In the genomic region with DNA sequence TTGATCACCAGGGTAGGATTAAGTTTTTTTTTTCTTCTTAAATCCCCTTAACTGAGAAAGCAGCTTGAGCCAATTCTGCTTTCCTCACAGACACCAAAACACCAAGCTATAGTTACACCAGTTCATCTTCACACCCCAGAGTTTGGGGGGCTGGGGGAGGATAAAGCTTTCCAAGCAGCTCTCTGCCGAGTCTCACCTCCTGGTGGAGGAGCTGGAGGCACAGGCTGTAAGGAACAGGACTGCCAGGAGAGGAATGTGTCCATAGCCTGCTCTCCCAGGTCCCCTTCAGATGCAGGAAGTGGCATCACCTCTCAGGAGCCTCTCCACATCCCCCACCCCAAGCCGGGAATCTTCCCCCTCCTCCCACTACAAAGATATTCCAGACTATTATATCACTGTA, we compare ENCODE assay signal across 16 cellular contexts.
DNase-seq lines count a peak whose midpoint lies in the region; ATAC-seq and TF ChIP-seq lines count a peak whose summit lies in the region.
"Had no signal": no experiment of that assay in that cellular context is flagged by ENCODE, and none has a peak within 500 bp of the region (broad histone marks: within the 10 kb centered on the region; RNA-seq: fewer than 3 reads in every experiment).

No MANE protein-coding gene starts in this region.

- H3K36me3 Mint-ChIP-seq in activated T-cell treated with anti-CD3 and anti-CD28 coated beads, Interleukin-2, amount 50 U/mL, for 24 hours (ENCODE audit: low read depth): peaks cover 2% of the 10 kb centered on the region
- H3K36me3 Mint-ChIP-seq in immature natural killer cell (peaks cover 0 to 3% (median 0%) of the 10 kb centered on the region in 3 donors), type B pancreatic cell (peaks cover 13% of the 10 kb centered on the region)

- TF ChIP-seq POLR2A in gastroesophageal sphincter (IDR thresholded peaks at IDR 0.05): no peak

- no peak for TF ChIP-seq EP300 in gastroesophageal sphincter (IDR thresholded peaks at IDR 0.05)

- H3K27ac ChIP-seq in gastroesophageal sphincter: no peak overlapping the region
- H3K27ac ChIP-seq: BLaER1 treated with 17β-estradiol and CSF1 and Interleukin-3, amounts not matched to agents 10 nM and 100 nM had no signal

- peaks cover 54% of the 10 kb centered on the region for H3K4me1 Mint-ChIP-seq in activated T-cell treated with anti-CD3 and anti-CD28 coated beads, Interleukin-2, amount 50 U/mL, for 24 hours (ENCODE audit: low read depth)
- H3K4me1 Mint-ChIP-seq in immature natural killer cell (peaks cover 77 to 88% of the 10 kb centered on the region in 2 donors), type B pancreatic cell (ENCODE audit: unreplicated experiment) (peaks cover 62% of the 10 kb centered on the region)

- H3K4me3 ChIP-seq in gastroesophageal sphincter: no peak overlapping the region
- H3K4me3 ChIP-seq: BLaER1 treated with 17β-estradiol and CSF1 and Interleukin-3, amounts not matched to agents 10 nM and 100 nM had no signal

- no peaks in the 10 kb centered on the region for H3K9me3 ChIP-seq in gastroesophageal sphincter
- H3K9me3 ChIP-seq: BLaER1 treated with 17β-estradiol and CSF1 and Interleukin-3, amounts not matched to agents 10 nM and 100 nM had no signal

- peak overlapping the region; percentile 44 for H3K27ac Mint-ChIP-seq in activated T-cell treated with anti-CD3 and anti-CD28 coated beads, Interleukin-2, amount 50 U/mL, for 24 hours
- H3K27ac Mint-ChIP-seq in immature natural killer cell (peak overlapping the region in 4 of 6 donors; percentile 2 to 71 (median 22)), type B pancreatic cell (peak overlapping the region; percentile 29)

- H3K27me3 Mint-ChIP-seq in activated T-cell treated with anti-CD3 and anti-CD28 coated beads, Interleukin-2, amount 50 U/mL, for 24 hours: no peaks in the 10 kb centered on the region
- H3K27me3 Mint-ChIP-seq in immature natural killer cell (ENCODE audit: low read depth in 3 of 3) (peaks cover 0 to 5% (median 2%) of the 10 kb centered on the region in 3 donors), type B pancreatic cell (no peaks in the 10 kb centered on the region)

- peaks cover 1 to 45% (median 10%) of the 10 kb centered on the region in 3 donors for H3K4me1 ChIP-seq in gastroesophageal sphincter

- no peaks in the 10 kb centered on the region for H3K27me3 ChIP-seq in gastroesophageal sphincter
- H3K27me3 ChIP-seq: BLaER1 treated with 17β-estradiol and CSF1 and Interleukin-3, amounts not matched to agents 10 nM and 100 nM had no signal

- H3K9me3 Mint-ChIP-seq in activated T-cell treated with anti-CD3 and anti-CD28 coated beads, Interleukin-2, amount 50 U/mL, for 24 hours: no peaks in the 10 kb centered on the region
- no peaks in the 10 kb centered on the region for H3K9me3 Mint-ChIP-seq in immature natural killer cell
- H3K9me3 Mint-ChIP-seq in type B pancreatic cell: no peaks in the 10 kb centered on the region

- no peak for ATAC-seq in gastroesophageal sphincter

- no peak for TF ChIP-seq CTCF in type B pancreatic cell (conservative IDR thresholded peaks at IDR 0.05)
- no peak for TF ChIP-seq CTCF in gastroesophageal sphincter (IDR thresholded peaks at IDR 0.05)

- no peak overlapping the region for H3K4me3 Mint-ChIP-seq in activated T-cell treated with anti-CD3 and anti-CD28 coated beads, Interleukin-2, amount 50 U/mL, for 24 hours
- no peak overlapping the region for H3K4me3 Mint-ChIP-seq in immature natural killer cell
- no peak overlapping the region for H3K4me3 Mint-ChIP-seq in type B pancreatic cell

- 72 to 100% methylated on average over 1 to 2 of the region's 2 CpGs for WGBS in gastroesophageal sphincter (ENCODE audit: low coverage in 1 of 2), 2 donors

- H3K36me3 ChIP-seq in gastroesophageal sphincter: no peaks in the 10 kb centered on the region

- DNase-seq in activated T-cell treated with anti-CD3 and anti-CD28 coated beads, Interleukin-2, amount 50 U/mL, for 24 hours: no peak
- DNase-seq in activated T-cell treated with anti-CD3 and anti-CD28 coated beads for 4 hours (no peak), NCI-H524 treated with DMSO at 0.1 percent for 48 hours (lab: John Stamatoyannopoulos, UW) (peak; percentile 91), immature natural killer cell (no peak), type B pancreatic cell (ENCODE audit: extremely low spot score, unreplicated experiment) (no peak), cerebellum (ENCODE audit: low spot score) (no peak), T-helper 9 cell (no peak)
- DNase-seq: DMS153; NCI-H1048; NCI-H1436 treated with DMSO at 0.1 percent for 48 hours; NCI-H2081; NCI-H510A treated with DMSO at 0.1 percent for 48 hours; NK-92 treated with Interleukin-12 subunit alpha and Interleukin-12 subunit beta, amount 100 ng/mL, for 24 hours; SHP77 treated with DMSO at 0.1 percent for 48 hours had no signal
